8 cellular contexts compared by ENCODE assay signal in the genomic region with DNA sequence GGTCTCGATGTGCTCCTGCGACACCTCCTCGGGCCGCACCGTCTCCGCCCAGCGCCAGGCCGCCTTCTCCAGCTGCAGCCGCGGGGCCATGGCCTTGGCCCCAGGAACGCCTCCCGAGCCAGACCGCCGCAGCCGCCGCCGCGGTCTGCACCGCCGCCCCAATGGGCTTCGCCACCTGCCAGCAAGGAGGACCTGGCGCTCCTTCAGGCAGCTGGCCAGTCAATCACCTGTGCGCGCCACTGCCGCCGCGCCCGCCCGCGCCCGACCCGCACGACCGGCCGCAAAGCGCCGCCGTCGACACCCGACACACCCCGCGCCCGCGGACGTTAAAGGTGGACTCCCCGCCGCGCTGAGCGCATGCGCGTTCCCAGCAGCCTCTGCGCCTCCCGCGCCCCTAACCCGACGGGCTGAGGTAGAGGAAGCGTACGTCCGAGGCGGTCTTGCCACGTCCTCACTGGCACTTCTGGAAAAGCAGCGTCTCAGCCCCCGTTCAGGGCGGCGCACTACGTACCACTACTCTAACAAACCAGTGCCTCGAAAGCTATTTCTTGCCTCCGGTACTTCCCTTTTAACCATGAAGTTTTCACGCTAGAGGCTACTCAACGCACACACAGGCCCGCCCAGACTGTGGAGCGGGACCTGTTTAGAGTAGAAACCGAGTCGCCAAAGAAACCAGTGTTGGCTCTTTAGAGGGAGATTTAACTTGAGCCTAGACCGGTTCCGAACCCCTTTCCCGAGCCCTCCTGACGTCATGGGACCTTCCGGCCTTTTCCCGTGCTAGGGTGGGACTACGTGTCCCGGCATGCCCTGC.
DNase-seq lines count a peak whose midpoint lies in the region; ATAC-seq and TF ChIP-seq lines count a peak whose summit lies in the region.

TSS of gene USP48 (minus strand) at position 282 of the 811 bp plus-strand sequence. CDS start at position 90, 192 bp downstream.

- H3K4me1 Mint-ChIP-seq in central memory CD8-positive, alpha-beta T cell: peaks cover 28% of the 10 kb centered on the region

- DNase-seq in AG09309 (ENCODE audit: low read depth) (peak; percentile 85), NCI-H446 treated with DMSO at 0.1 percent for 48 hours (lab: John Stamatoyannopoulos, UW) (peak; percentile 90), iris pigment epithelial cell (ENCODE audit: low read depth) (peak; percentile 97)
- peak; percentile 90 to 95 for DNase-seq in central memory CD8-positive, alpha-beta T cell (ENCODE audit: low spot score in 2 of 2)
- peak; percentile 93 for DNase-seq in stimulated activated CD4-positive, alpha-beta T cell treated with anti-CD3 and anti-CD28 coated beads, Interleukin-12 subunit alpha, Interleukin-12 subunit beta, amount 100 ng/mL, for 24 hours (ENCODE audit: low read depth in 2 of 2)

- peak; percentile 49 for ATAC-seq in HG03378 (IDR thresholded peaks at IDR 0.05; ENCODE audit: unreplicated experiment)
- ATAC-seq in activated CD4-positive, CD25-positive, alpha-beta regulatory T cell treated with anti-CD3 and anti-CD28 coated beads, Interleukin-2, amount 50 U/mL, for 24 hours: peak; percentile 68 to 78
- peak; percentile 90 for ATAC-seq in central memory CD8-positive, alpha-beta T cell (replicated peaks; ENCODE audit: extremely low read depth, poor library complexity, severe bottlenecking)

- H3K36me3 Mint-ChIP-seq in central memory CD8-positive, alpha-beta T cell (ENCODE audit: insufficient read depth): peaks cover 19% of the 10 kb centered on the region

- peak within 1 kb of the TSS; percentile 100 for H3K27ac Mint-ChIP-seq in central memory CD8-positive, alpha-beta T cell (ENCODE audit: low read depth)

- TF ChIP-seq CTCF in AG09309 (IDR thresholded peaks at IDR 0.05; ENCODE audit: control insufficient read depth, insufficient read depth, low read depth, low read length, missing control alignments): no peak

- peak; percentile 99 for TF ChIP-seq POLR2A in GM19099 (IDR thresholded peaks at IDR 0.05; ENCODE audit: extremely low read depth, insufficient read length, low read depth)

- peak within 1 kb of the TSS; percentile 98 for H3K4me3 ChIP-seq in AG09309 (ENCODE audit: control insufficient read depth, low read depth, low read length)

- peak within 1 kb of the TSS; percentile 99 for H3K4me3 Mint-ChIP-seq in central memory CD8-positive, alpha-beta T cell

- no peaks in the 10 kb centered on the region for H3K9me3 Mint-ChIP-seq in central memory CD8-positive, alpha-beta T cell

- H3K27me3 Mint-ChIP-seq in central memory CD8-positive, alpha-beta T cell: no peaks in the 10 kb centered on the region

Comparison
In these comparisons a context has a peak if more than half of its experiments do, and no peak if none do; other contexts are left out.
1. Peak in every context shown above with its lines: DNase-seq, ATAC-seq and H3K4me3 ChIP-seq.